In genomic region chr19:44661904-44662303, GRCh38 we compare ENCODE assay signal across 1 cellular context.
TF ChIP-seq lines count a peak whose summit lies in the region.

No MANE protein-coding gene starts in this region.

TF ChIP-seq in endothelial cell of umbilical vein, 7 proteins besides CTCF, POLR2A, EP300 and RAD21:
- TF ChIP-seq POLR2AphosphoS5 (IDR thresholded peaks at IDR 0.05; ENCODE audit: insufficient read depth, low read depth, low read length) (peak; percentile 26), MYC (IDR thresholded peaks at IDR 0.05; ENCODE audit: low read depth, low read length) (no peak), FOS (IDR thresholded peaks at IDR 0.05; ENCODE audit: borderline replicate concordance, insufficient read depth, low read length) (no peak)
TF ChIP-seq in endothelial cell of umbilical vein: peak in this region for 1.
